8 cellular contexts compared by ENCODE assay signal in genomic region chr13:110615005-110615321, GRCh38. TPM values are rescaled to one million over a fixed set of nuclear protein-coding genes. Genes with fewer than 3 reads are reported as not detected.
DNase-seq lines count a peak whose midpoint lies in the region; ATAC-seq and TF ChIP-seq lines count a peak whose summit lies in the region.

No MANE protein-coding gene starts in this region.

- H3K27ac Mint-ChIP-seq in T-helper 2 cell treated with Interferon-gamma antibody and Interleukin-4, amounts not matched to agents 5 μg/mL and 100 μg/mL, for 36 hours: peak overlapping the region; percentile 95

- DNase-seq in T-helper 2 cell treated with Interferon-gamma antibody and Interleukin-4, amounts not matched to agents 5 μg/mL and 100 μg/mL, for 36 hours (ENCODE audit: low spot score): no peak
- DNase-seq in T-helper 2 cell: no peak
- DNase-seq in adipocyte (ENCODE audit: low read depth): no peak
- no peak for DNase-seq in kidney epithelial cell (ENCODE audit: low read depth)
- DNase-seq in suprapubic skin (ENCODE audit: low spot score in 2 of 2): peak in 1 of 2 donors; percentile 71
- no peak for DNase-seq in activated effector memory CD4-positive, alpha-beta T cell treated with anti-CD3 and anti-CD28 coated beads, Interleukin-2, amount 50 U/mL, for 16 hours
- DNase-seq in effector CD8-positive, alpha-beta T cell (lab: John Stamatoyannopoulos, UW): no peak
- no peak for DNase-seq in aorta

- ATAC-seq in aorta (ENCODE audit: low FRiP score): no peak

- peaks cover 3% of the 10 kb centered on the region for H3K9me3 Mint-ChIP-seq in T-helper 2 cell treated with Interferon-gamma antibody and Interleukin-4, amounts not matched to agents 5 μg/mL and 100 μg/mL, for 36 hours

- H3K9ac ChIP-seq in adipocyte (ENCODE audit: low read length): peak overlapping the region; percentile 93

- H3K4me3 ChIP-seq in adipocyte (ENCODE audit: low read length): peak overlapping the region; percentile 93
- peak overlapping the region; percentile 74 for H3K4me3 ChIP-seq in kidney epithelial cell (ENCODE audit: low read depth, low read length)
- peak overlapping the region; percentile 98 for H3K4me3 ChIP-seq in suprapubic skin
- H3K4me3 ChIP-seq in aorta (ENCODE audit: low read length in 2 of 2): no peak overlapping the region

- no peaks in the 10 kb centered on the region for H3K9me3 ChIP-seq in adipocyte (ENCODE audit: control insufficient read depth, low read length)
- no peaks in the 10 kb centered on the region for H3K9me3 ChIP-seq in suprapubic skin
- H3K9me3 ChIP-seq in aorta (ENCODE audit: control insufficient read depth, low read length): no peaks in the 10 kb centered on the region

- H3K27ac ChIP-seq in suprapubic skin: peak overlapping the region; percentile 92
- H3K27ac ChIP-seq in aorta (ENCODE audit: low read depth in 1 of 2, low read length in 2 of 2): peak overlapping the region in 1 of 2 donors; percentile 50

- 88% methylated on average over 11 of the region's 11 CpGs for WGBS in suprapubic skin
- 83 to 86% methylated on average over 11 of the region's 11 CpGs for WGBS in aorta, 2 donors

- H3K27me3 Mint-ChIP-seq in T-helper 2 cell treated with Interferon-gamma antibody and Interleukin-4, amounts not matched to agents 5 μg/mL and 100 μg/mL, for 36 hours (ENCODE audit: low read depth): peaks cover 3% of the 10 kb centered on the region

- H3K36me3 ChIP-seq in adipocyte (ENCODE audit: control insufficient read depth, insufficient read depth, low read length, severe bottlenecking) (no peaks in the 10 kb centered on the region), kidney epithelial cell (ENCODE audit: control insufficient read depth, insufficient read depth, low read length) (no peaks in the 10 kb centered on the region), suprapubic skin (no peaks in the 10 kb centered on the region), aorta (ENCODE audit: control insufficient read depth in 1 of 2, insufficient read depth in 2 of 2, low read length in 1 of 2) (no peaks in the 10 kb centered on the region)

- TF ChIP-seq EP300 in suprapubic skin (IDR thresholded peaks at IDR 0.05): peak; percentile 23

- TF ChIP-seq CTCF in kidney epithelial cell (IDR thresholded peaks at IDR 0.05; ENCODE audit: insufficient read depth, low read length, poor library complexity, severe bottlenecking): no peak
- no peak for TF ChIP-seq CTCF in suprapubic skin (IDR thresholded peaks at IDR 0.05)

- intact Hi-C loops in aorta (cut with DNase I): loop anchor here (5.0 to 10.0 kb wide), 2 partner anchors 90 to 92 kb away; partner anchors contain the start of gene CARS2 (in 2 of the 2)

- TF ChIP-seq POLR2A in suprapubic skin (IDR thresholded peaks at IDR 0.05): no peak

- H3K4me3 Mint-ChIP-seq in T-helper 2 cell treated with Interferon-gamma antibody and Interleukin-4, amounts not matched to agents 5 μg/mL and 100 μg/mL, for 36 hours: peak overlapping the region; percentile 96

- peaks cover 36% of the 10 kb centered on the region for H3K4me1 ChIP-seq in adipocyte (ENCODE audit: control insufficient read depth, insufficient read depth, low read length)
- peaks cover 28% of the 10 kb centered on the region for H3K4me1 ChIP-seq in suprapubic skin
- no peaks in the 10 kb centered on the region for H3K4me1 ChIP-seq in aorta (ENCODE audit: control insufficient read depth in 1 of 2, insufficient read depth in 2 of 2, low read length in 2 of 2)

- H3K36me3 Mint-ChIP-seq in T-helper 2 cell treated with Interferon-gamma antibody and Interleukin-4, amounts not matched to agents 5 μg/mL and 100 μg/mL, for 36 hours (ENCODE audit: low read depth): peaks cover 9% of the 10 kb centered on the region

- H3K27me3 ChIP-seq in adipocyte (replicated peaks; ENCODE audit: control insufficient read depth, insufficient read depth, low read length) (no peaks in the 10 kb centered on the region), kidney epithelial cell (ENCODE audit: control insufficient read depth, insufficient read depth, low read length) (no peaks in the 10 kb centered on the region), suprapubic skin (no peaks in the 10 kb centered on the region), aorta (ENCODE audit: control insufficient read depth in 1 of 2, insufficient read depth in 2 of 2, low read length in 1 of 2) (no peaks in the 10 kb centered on the region)

- H3K4me1 Mint-ChIP-seq in T-helper 2 cell treated with Interferon-gamma antibody and Interleukin-4, amounts not matched to agents 5 μg/mL and 100 μg/mL, for 36 hours (ENCODE audit: low read depth): peaks cover 23% of the 10 kb centered on the region

RNA-seq across cellular contexts. Expression of gene NAXD, which starts 0.4 kb away (rescaled TPM):
- total RNA-seq in kidney epithelial cell (25.6 and 27.9 TPM in 2 replicates), suprapubic skin (10 to 100 TPM; 26.4 to 38.3 (median 32.4) TPM), aorta (10 to 100 TPM; 21.2 to 30.4 TPM)
- polyA plus RNA-seq in aorta: 10 to 100 TPM; 20.7 to 47.0 TPM

RNA-seq across cellular contexts. Expression of gene RAB20, which starts 53.4 kb away (rescaled TPM):
- total RNA-seq in kidney epithelial cell (3.4 and 7.4 TPM in 2 replicates), suprapubic skin (1 to 10 TPM; 2.0 to 6.7 (median 3.7) TPM), aorta (10 to 100 TPM; 18.8 to 22.4 TPM)
- polyA plus RNA-seq in aorta: 10 to 100 TPM; 12.9 to 16.2 TPM

Comparison
In these comparisons a context has a peak if more than half of its experiments do, and no peak if none do; other contexts are left out.
1. H3K4me3 ChIP-seq: peak in adipocyte (single experiment), kidney epithelial cell (single experiment) and suprapubic skin (single experiment); none in aorta (0 of 2).